30 cellular contexts compared by ENCODE assay signal in the genomic region with DNA sequence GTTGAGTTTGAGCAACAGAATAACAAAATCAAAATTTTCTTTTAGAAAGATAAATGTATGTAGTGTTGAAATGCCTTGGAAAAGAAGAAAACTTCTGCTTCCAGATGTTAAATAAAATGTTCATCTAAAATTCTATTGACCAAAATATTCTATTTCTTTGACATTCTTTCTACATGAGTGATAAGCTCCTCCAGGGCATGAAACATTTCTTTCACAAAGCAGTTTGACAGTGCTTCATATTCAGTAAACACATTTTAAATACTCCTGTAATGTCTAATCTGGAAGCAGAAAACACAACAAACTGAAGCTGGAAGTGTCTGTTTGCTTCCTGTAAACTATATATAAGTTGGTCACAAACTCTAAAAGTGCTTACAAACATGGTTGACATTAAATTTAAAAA.
"Had no signal": no experiment of that assay in that cellular context is flagged by ENCODE, and none has a peak within 500 bp of the region (broad histone marks: within the 10 kb centered on the region; RNA-seq: fewer than 3 reads in every experiment).

No MANE protein-coding gene starts in this region.

- H3K4me1 ChIP-seq: upper lobe of left lung had no signal

- H3K27me3 Mint-ChIP-seq: activated CD4-positive, alpha-beta memory T cell treated with anti-CD3 and anti-CD28 coated beads for 36 hours; activated CD4-positive, alpha-beta T cell treated with anti-CD3 and anti-CD28 coated beads, Interleukin-2, amount 10 ng/mL, durations not matched to agents 24 days and 14 days; activated naive CD4-positive, alpha-beta T cell treated with anti-CD3 and anti-CD28 coated beads, Interleukin-2, amount 10 ng/mL, durations not matched to agents 7 days and 5 days; activated naive CD8-positive, alpha-beta T cell treated with anti-CD3 and anti-CD28 coated beads, Interleukin-2, amount 10 ng/mL, durations not matched to agents 7 days and 5 days; dendritic cell treated with granulocyte-macrophage colony-stimulating factor and Interleukin-4, amounts not matched to agents 40 ng/mL and 50 ng/mL, for 4 days; progenitor cell of endocrine pancreas; stimulated activated naive CD8-positive, alpha-beta T cell treated with anti-CD3 and anti-CD28 coated beads, Interleukin-15, Interleukin-2, amounts not matched to agents 100 ng/mL and 50 ng/mL, for 24 hours had no signal

- H3K27ac Mint-ChIP-seq: activated CD4-positive, alpha-beta memory T cell treated with anti-CD3 and anti-CD28 coated beads for 36 hours; activated CD4-positive, alpha-beta T cell treated with anti-CD3 and anti-CD28 coated beads, Interleukin-2, amount 10 ng/mL, durations not matched to agents 24 days and 14 days; activated naive CD4-positive, alpha-beta T cell treated with anti-CD3 and anti-CD28 coated beads, Interleukin-2, amount 10 ng/mL, durations not matched to agents 7 days and 5 days; activated naive CD8-positive, alpha-beta T cell treated with anti-CD3 and anti-CD28 coated beads, Interleukin-2, amount 10 ng/mL, durations not matched to agents 7 days and 5 days; activated T-helper 1 cell treated with anti-CD3 and anti-CD28 coated beads, Interleukin-12 subunit alpha, Interleukin-12 subunit beta, Interleukin-2, Interleukin-4 antibody, amounts not matched to agents 30 ng/mL and 10 ng/mL and 1 ng/mL, durations not matched to agents 14 hours and 24 hours and 36 hours; dendritic cell treated with granulocyte-macrophage colony-stimulating factor and Interleukin-4, amounts not matched to agents 40 ng/mL and 50 ng/mL, for 4 days; nephron; progenitor cell of endocrine pancreas; stimulated activated effector memory CD8-positive, alpha-beta T cell treated with anti-CD3 and anti-CD28 coated beads, Interleukin-12 subunit alpha, Interleukin-12 subunit beta, amount 100 ng/mL, for 72 hours; stimulated activated naive CD8-positive, alpha-beta T cell treated with anti-CD3 and anti-CD28 coated beads, Interleukin-15, Interleukin-2, amounts not matched to agents 100 ng/mL and 50 ng/mL, for 24 hours; T-helper 17 cell had no signal

- H3K36me3 ChIP-seq: brain microvascular endothelial cell, ovary, upper lobe of left lung had no signal

- H3K27ac ChIP-seq: brain microvascular endothelial cell, epithelial cell of prostate, ovary, upper lobe of left lung had no signal

- H3K9me3 Mint-ChIP-seq: activated CD4-positive, alpha-beta memory T cell treated with anti-CD3 and anti-CD28 coated beads for 36 hours; activated CD4-positive, alpha-beta T cell treated with anti-CD3 and anti-CD28 coated beads, Interleukin-2, amount 10 ng/mL, durations not matched to agents 24 days and 14 days; activated naive CD4-positive, alpha-beta T cell treated with anti-CD3 and anti-CD28 coated beads, Interleukin-2, amount 10 ng/mL, durations not matched to agents 7 days and 5 days; activated naive CD8-positive, alpha-beta T cell treated with anti-CD3 and anti-CD28 coated beads, Interleukin-2, amount 10 ng/mL, durations not matched to agents 7 days and 5 days; activated T-helper 1 cell treated with anti-CD3 and anti-CD28 coated beads, Interleukin-12 subunit alpha, Interleukin-12 subunit beta, Interleukin-2, Interleukin-4 antibody, amounts not matched to agents 30 ng/mL and 10 ng/mL and 1 ng/mL, durations not matched to agents 14 hours and 24 hours and 36 hours; dendritic cell treated with granulocyte-macrophage colony-stimulating factor and Interleukin-4, amounts not matched to agents 40 ng/mL and 50 ng/mL, for 4 days; stimulated activated effector memory CD8-positive, alpha-beta T cell treated with anti-CD3 and anti-CD28 coated beads, Interleukin-12 subunit alpha, Interleukin-12 subunit beta, amount 100 ng/mL, for 72 hours; stimulated activated naive CD8-positive, alpha-beta T cell treated with anti-CD3 and anti-CD28 coated beads, Interleukin-15, Interleukin-2, amounts not matched to agents 100 ng/mL and 50 ng/mL, for 24 hours had no signal

- H3K4me3 Mint-ChIP-seq: activated CD4-positive, alpha-beta memory T cell treated with anti-CD3 and anti-CD28 coated beads for 36 hours; activated CD4-positive, alpha-beta T cell treated with anti-CD3 and anti-CD28 coated beads, Interleukin-2, amount 10 ng/mL, durations not matched to agents 24 days and 14 days; activated naive CD4-positive, alpha-beta T cell treated with anti-CD3 and anti-CD28 coated beads, Interleukin-2, amount 10 ng/mL, durations not matched to agents 7 days and 5 days; activated naive CD8-positive, alpha-beta T cell treated with anti-CD3 and anti-CD28 coated beads, Interleukin-2, amount 10 ng/mL, durations not matched to agents 7 days and 5 days; activated T-helper 1 cell treated with anti-CD3 and anti-CD28 coated beads, Interleukin-12 subunit alpha, Interleukin-12 subunit beta, Interleukin-2, Interleukin-4 antibody, amounts not matched to agents 30 ng/mL and 10 ng/mL and 1 ng/mL, durations not matched to agents 14 hours and 24 hours and 36 hours; dendritic cell treated with granulocyte-macrophage colony-stimulating factor and Interleukin-4, amounts not matched to agents 40 ng/mL and 50 ng/mL, for 4 days; nephron; stimulated activated effector memory CD8-positive, alpha-beta T cell treated with anti-CD3 and anti-CD28 coated beads, Interleukin-12 subunit alpha, Interleukin-12 subunit beta, amount 100 ng/mL, for 72 hours; stimulated activated naive CD8-positive, alpha-beta T cell treated with anti-CD3 and anti-CD28 coated beads, Interleukin-15, Interleukin-2, amounts not matched to agents 100 ng/mL and 50 ng/mL, for 24 hours; T-helper 17 cell had no signal

- H3K4me1 Mint-ChIP-seq: activated CD4-positive, alpha-beta T cell treated with anti-CD3 and anti-CD28 coated beads, Interleukin-2, amount 10 ng/mL, durations not matched to agents 24 days and 14 days; activated naive CD4-positive, alpha-beta T cell treated with anti-CD3 and anti-CD28 coated beads, Interleukin-2, amount 10 ng/mL, durations not matched to agents 7 days and 5 days; activated naive CD8-positive, alpha-beta T cell treated with anti-CD3 and anti-CD28 coated beads, Interleukin-2, amount 10 ng/mL, durations not matched to agents 7 days and 5 days; nephron; stimulated activated effector memory CD8-positive, alpha-beta T cell treated with anti-CD3 and anti-CD28 coated beads, Interleukin-12 subunit alpha, Interleukin-12 subunit beta, amount 100 ng/mL, for 72 hours; T-helper 17 cell had no signal

- H3K36me3 Mint-ChIP-seq: activated CD4-positive, alpha-beta memory T cell treated with anti-CD3 and anti-CD28 coated beads for 36 hours; activated naive CD4-positive, alpha-beta T cell treated with anti-CD3 and anti-CD28 coated beads, Interleukin-2, amount 10 ng/mL, durations not matched to agents 7 days and 5 days; activated naive CD8-positive, alpha-beta T cell treated with anti-CD3 and anti-CD28 coated beads, Interleukin-2, amount 10 ng/mL, durations not matched to agents 7 days and 5 days; stimulated activated effector memory CD8-positive, alpha-beta T cell treated with anti-CD3 and anti-CD28 coated beads, Interleukin-12 subunit alpha, Interleukin-12 subunit beta, amount 100 ng/mL, for 72 hours had no signal

- H3K27me3 ChIP-seq: brain microvascular endothelial cell, ovary, upper lobe of left lung had no signal

- DNase-seq: activated CD4-positive, alpha-beta memory T cell treated with anti-CD3 and anti-CD28 coated beads for 36 hours; activated CD4-positive, alpha-beta T cell treated with anti-CD3 and anti-CD28 coated beads, Interleukin-2, amount 10 ng/mL, durations not matched to agents 24 days and 14 days; activated CD4-positive, CD25-positive, alpha-beta regulatory T cell treated with anti-CD3 and anti-CD28 coated beads, Interleukin-2, amount 50 U/mL, for 72 hours; activated CD8-positive, alpha-beta memory T cell treated with anti-CD3 and anti-CD28 coated beads, Interleukin-2, amount 50 U/mL, for 4 hours; activated effector memory CD4-positive, alpha-beta T cell treated with anti-CD3 and anti-CD28 coated beads, Interleukin-2, amount 50 U/mL, for 16 hours; activated naive CD4-positive, alpha-beta T cell treated with anti-CD3 and anti-CD28 coated beads, Interleukin-2, amount 10 ng/mL, durations not matched to agents 7 days and 5 days; activated naive CD8-positive, alpha-beta T cell treated with anti-CD3 and anti-CD28 coated beads, Interleukin-2, amount 10 ng/mL, durations not matched to agents 7 days and 5 days; activated T-cell treated with anti-CD3 and anti-CD28 coated beads, Interleukin-2, amount 50 U/mL, for 1 hour; amniotic stem cell; brain microvascular endothelial cell; effector CD4-positive, alpha-beta T cell; left cardiac atrium; left ventricle myocardium superior; mammary epithelial cell; ovary; retina; small intestine; stimulated activated CD4-positive, alpha-beta T cell treated with anti-CD3 and anti-CD28 coated beads, Interleukin-4, amount 100 ng/mL, for 24 hours; substantia nigra; T-helper 17 cell; T1000; upper lobe of left lung had no signal

- H3K4me3 ChIP-seq: ovary, upper lobe of left lung had no signal

- ATAC-seq: left cardiac atrium; left ventricle myocardium superior; sciatic nerve; stimulated activated effector memory CD8-positive, alpha-beta T cell treated with anti-CD3 and anti-CD28 coated beads, Interleukin-12 subunit alpha, Interleukin-12 subunit beta, amount 100 ng/mL, for 72 hours; T-helper 17 cell had no signal
